ENCODE assay signal across 1 cellular context in the genomic region with DNA sequence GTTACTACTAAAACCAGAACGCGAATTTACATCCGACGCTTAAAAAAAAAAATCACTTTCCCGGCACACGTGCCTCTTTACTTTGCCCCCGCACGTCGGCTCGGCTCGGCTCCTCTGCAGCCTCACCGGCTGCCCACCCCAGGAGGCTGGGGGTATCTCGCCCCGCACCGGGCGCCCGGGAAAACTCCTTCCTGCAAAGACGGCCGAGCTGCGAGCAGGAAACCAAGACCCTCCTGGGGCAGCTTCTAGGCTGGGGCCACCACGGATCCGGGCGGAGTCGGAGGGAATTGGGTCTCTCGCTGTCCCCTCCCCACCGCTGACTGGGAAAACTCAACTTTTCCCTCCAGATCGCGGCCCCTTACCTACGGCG.
TF ChIP-seq lines count a peak whose summit lies in the region.

No MANE protein-coding gene starts in this region.

TF ChIP-seq in GM23338, 12 proteins besides CTCF, POLR2A, EP300 and RAD21:
- TF ChIP-seq, protein P1, sequence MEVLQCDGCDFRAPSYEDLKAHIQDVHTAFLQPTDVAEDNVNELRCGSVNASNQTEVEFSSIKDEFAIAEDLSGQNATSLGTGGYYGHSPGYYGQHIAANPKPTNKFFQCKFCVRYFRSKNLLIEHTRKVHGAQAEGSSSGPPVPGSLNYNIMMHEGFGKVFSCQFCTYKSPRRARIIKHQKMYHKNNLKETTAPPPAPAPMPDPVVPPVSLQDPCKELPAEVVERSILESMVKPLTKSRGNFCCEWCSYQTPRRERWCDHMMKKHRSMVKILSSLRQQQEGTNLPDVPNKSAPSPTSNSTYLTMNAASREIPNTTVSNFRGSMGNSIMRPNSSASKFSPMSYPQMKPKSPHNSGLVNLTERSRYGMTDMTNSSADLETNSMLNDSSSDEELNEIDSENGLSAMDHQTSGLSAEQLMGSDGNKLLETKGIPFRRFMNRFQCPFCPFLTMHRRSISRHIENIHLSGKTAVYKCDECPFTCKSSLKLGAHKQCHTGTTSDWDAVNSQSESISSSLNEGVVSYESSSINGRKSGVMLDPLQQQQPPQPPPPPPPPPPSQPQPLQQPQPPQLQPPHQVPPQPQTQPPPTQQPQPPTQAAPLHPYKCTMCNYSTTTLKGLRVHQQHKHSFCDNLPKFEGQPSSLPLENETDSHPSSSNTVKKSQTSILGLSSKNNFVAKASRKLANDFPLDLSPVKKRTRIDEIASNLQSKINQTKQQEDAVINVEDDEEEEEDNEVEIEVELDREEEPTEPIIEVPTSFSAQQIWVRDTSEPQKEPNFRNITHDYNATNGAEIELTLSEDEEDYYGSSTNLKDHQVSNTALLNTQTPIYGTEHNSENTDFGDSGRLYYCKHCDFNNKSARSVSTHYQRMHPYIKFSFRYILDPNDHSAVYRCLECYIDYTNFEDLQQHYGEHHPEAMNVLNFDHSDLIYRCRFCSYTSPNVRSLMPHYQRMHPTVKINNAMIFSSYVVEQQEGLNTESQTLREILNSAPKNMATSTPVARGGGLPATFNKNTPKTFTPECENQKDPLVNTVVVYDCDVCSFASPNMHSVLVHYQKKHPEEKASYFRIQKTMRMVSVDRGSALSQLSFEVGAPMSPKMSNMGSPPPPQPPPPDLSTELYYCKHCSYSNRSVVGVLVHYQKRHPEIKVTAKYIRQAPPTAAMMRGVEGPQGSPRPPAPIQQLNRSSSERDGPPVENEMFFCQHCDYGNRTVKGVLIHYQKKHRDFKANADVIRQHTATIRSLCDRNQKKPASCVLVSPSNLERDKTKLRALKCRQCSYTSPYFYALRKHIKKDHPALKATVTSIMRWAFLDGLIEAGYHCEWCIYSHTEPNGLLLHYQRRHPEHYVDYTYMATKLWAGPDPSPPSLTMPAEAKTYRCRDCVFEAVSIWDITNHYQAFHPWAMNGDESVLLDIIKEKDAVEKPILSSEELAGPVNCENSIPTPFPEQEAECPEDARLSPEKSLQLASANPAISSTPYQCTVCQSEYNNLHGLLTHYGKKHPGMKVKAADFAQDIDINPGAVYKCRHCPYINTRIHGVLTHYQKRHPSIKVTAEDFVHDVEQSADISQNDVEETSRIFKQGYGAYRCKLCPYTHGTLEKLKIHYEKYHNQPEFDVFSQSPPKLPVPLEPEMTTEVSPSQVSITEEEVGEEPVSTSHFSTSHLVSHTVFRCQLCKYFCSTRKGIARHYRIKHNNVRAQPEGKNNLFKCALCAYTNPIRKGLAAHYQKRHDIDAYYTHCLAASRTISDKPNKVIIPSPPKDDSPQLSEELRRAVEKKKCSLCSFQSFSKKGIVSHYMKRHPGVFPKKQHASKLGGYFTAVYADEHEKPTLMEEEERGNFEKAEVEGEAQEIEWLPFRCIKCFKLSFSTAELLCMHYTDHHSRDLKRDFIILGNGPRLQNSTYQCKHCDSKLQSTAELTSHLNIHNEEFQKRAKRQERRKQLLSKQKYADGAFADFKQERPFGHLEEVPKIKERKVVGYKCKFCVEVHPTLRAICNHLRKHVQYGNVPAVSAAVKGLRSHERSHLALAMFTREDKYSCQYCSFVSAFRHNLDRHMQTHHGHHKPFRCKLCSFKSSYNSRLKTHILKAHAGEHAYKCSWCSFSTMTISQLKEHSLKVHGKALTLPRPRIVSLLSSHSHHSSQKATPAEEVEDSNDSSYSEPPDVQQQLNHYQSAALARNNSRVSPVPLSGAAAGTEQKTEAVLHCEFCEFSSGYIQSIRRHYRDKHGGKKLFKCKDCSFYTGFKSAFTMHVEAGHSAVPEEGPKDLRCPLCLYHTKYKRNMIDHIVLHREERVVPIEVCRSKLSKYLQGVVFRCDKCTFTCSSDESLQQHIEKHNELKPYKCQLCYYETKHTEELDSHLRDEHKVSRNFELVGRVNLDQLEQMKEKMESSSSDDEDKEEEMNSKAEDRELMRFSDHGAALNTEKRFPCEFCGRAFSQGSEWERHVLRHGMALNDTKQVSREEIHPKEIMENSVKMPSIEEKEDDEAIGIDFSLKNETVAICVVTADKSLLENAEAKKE (CRISPR knock-in tag; IDR thresholded peaks at IDR 0.05): no peak
- TF ChIP-seq EZH2phosphoT487 (IDR thresholded peaks at IDR 0.05; ENCODE audit: unreplicated experiment) (no peak), JUNB (IDR thresholded peaks at IDR 0.05; ENCODE audit: unreplicated experiment) (no peak), CREB1 (CRISPR knock-in tag; IDR thresholded peaks at IDR 0.05; ENCODE audit: low read depth) (no peak)
